20 cellular contexts compared by ENCODE assay signal in the genomic region with DNA sequence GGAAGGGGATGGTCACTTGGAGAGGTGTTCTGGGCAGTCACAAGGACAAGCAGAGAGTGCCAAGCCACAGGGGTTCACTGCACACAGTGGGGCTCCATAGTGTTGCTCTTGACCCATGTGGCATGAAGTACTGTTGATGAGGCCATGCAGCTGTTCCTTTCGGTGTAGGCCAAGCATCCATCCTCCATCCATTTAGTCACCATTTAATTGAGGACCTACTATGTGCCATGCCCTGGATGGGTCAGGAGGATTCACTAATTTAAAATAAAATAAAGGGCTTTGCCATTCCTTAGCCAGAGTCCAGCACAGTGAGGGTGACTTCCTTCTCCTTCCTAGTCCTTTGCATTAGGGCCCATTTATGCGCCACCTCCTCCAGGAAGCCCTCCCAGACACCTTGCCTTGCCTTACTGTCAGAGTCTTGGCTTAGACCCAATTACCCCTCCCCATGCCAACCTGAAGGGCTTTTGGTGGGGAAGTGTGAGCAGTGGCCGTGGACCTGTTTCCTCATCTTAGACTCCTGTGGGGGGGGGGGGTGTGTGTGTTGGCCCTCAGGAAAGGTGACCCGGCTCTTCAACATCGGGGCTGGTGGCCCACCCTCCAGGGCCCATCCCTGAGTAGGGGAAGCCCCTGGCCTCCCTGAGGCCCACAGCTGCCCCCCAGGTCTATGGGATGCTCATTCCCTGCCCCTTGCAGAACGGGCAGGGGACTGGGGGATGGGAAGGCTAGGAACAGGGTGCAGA. TPM values are rescaled to one million over a fixed set of nuclear protein-coding genes. Genes with fewer than 3 reads are reported as not detected.
DNase-seq lines count a peak whose midpoint lies in the region; ATAC-seq lines count a peak whose summit lies in the region.
"Had no signal": no experiment of that assay in that cellular context is flagged by ENCODE, and none has a peak within 500 bp of the region (broad histone marks: within the 10 kb centered on the region; RNA-seq: fewer than 3 reads in every experiment).

No MANE protein-coding gene starts in this region.

- no peaks in the 10 kb centered on the region for H3K27me3 ChIP-seq in CD4-positive, CD25-positive, alpha-beta regulatory T cell (ENCODE audit: control insufficient read depth, insufficient read depth, low read length)
- H3K27me3 ChIP-seq: esophagus squamous epithelium, Peyer's patch, transverse colon had no signal

- no peak overlapping the region for H3K4me3 ChIP-seq in CD4-positive, CD25-positive, alpha-beta regulatory T cell (ENCODE audit: low read depth, low read length)
- H3K4me3 ChIP-seq: esophagus squamous epithelium, lower lobe of right lung, Peyer's patch, smooth muscle cell, transverse colon had no signal

- intact Hi-C loops in activated T-helper 1 cell treated with anti-CD3 and anti-CD28 coated beads, Interleukin-12 subunit alpha, Interleukin-12 subunit beta, Interleukin-2, Interleukin-4 antibody, amounts not matched to agents 30 ng/mL and 10 ng/mL and 1 ng/mL, durations not matched to agents 14 hours and 24 hours and 36 hours (cut with micrococcal nuclease) = loop anchor here (2.0 kb wide), 1 partner anchor 18 kb away; no protein-coding TSS in a partner anchor

- peak overlapping the region; percentile 14 for H3K4me3 Mint-ChIP-seq in T-helper 1 cell treated with Interleukin-12 subunit alpha and Interleukin-12 subunit beta and Interleukin-4 antibody, amounts not matched to agents 30 μg/mL and 1 μg/mL, for 36 hours
- peak overlapping the region in 1 of 4 donors; percentile 56 for H3K4me3 Mint-ChIP-seq in CD4-positive, CD25-positive, alpha-beta regulatory T cell
- H3K4me3 Mint-ChIP-seq in activated T-helper 1 cell treated with anti-CD3 and anti-CD28 coated beads, Interleukin-12 subunit alpha, Interleukin-12 subunit beta, Interleukin-2, Interleukin-4 antibody, amounts not matched to agents 30 ng/mL and 10 ng/mL and 1 ng/mL, durations not matched to agents 14 hours and 24 hours and 36 hours = peak overlapping the region; percentile 69
- peak overlapping the region in 7 of 10 donors; percentile 22 to 59 (median 48) for H3K4me3 Mint-ChIP-seq in naive thymus-derived CD8-positive, alpha-beta T cell

- H3K4me1 Mint-ChIP-seq in T-helper 1 cell treated with Interleukin-12 subunit alpha and Interleukin-12 subunit beta and Interleukin-4 antibody, amounts not matched to agents 30 μg/mL and 1 μg/mL, for 36 hours (ENCODE audit: low read depth) = peaks cover 71% of the 10 kb centered on the region
- peaks cover 4 to 66% (median 27%) of the 10 kb centered on the region in 4 donors for H3K4me1 Mint-ChIP-seq in CD4-positive, CD25-positive, alpha-beta regulatory T cell
- H3K4me1 Mint-ChIP-seq in activated T-helper 1 cell treated with anti-CD3 and anti-CD28 coated beads, Interleukin-12 subunit alpha, Interleukin-12 subunit beta, Interleukin-2, Interleukin-4 antibody, amounts not matched to agents 30 ng/mL and 10 ng/mL and 1 ng/mL, durations not matched to agents 14 hours and 24 hours and 36 hours (ENCODE audit: low read depth) = peaks cover 82% of the 10 kb centered on the region
- peaks cover 37 to 89% (median 81%) of the 10 kb centered on the region in 4 donors for H3K4me1 Mint-ChIP-seq in naive thymus-derived CD8-positive, alpha-beta T cell

- peaks cover 36% of the 10 kb centered on the region for H3K4me1 ChIP-seq in CD4-positive, CD25-positive, alpha-beta regulatory T cell (ENCODE audit: control insufficient read depth, insufficient read depth, low read length, poor library complexity, severe bottlenecking)

- no peaks in the 10 kb centered on the region for H3K27me3 Mint-ChIP-seq in T-helper 1 cell treated with Interleukin-12 subunit alpha and Interleukin-12 subunit beta and Interleukin-4 antibody, amounts not matched to agents 30 μg/mL and 1 μg/mL, for 36 hours (ENCODE audit: low read depth)
- H3K27me3 Mint-ChIP-seq in CD4-positive, CD25-positive, alpha-beta regulatory T cell = no peaks in the 10 kb centered on the region
- no peaks in the 10 kb centered on the region for H3K27me3 Mint-ChIP-seq in activated T-helper 1 cell treated with anti-CD3 and anti-CD28 coated beads, Interleukin-12 subunit alpha, Interleukin-12 subunit beta, Interleukin-2, Interleukin-4 antibody, amounts not matched to agents 30 ng/mL and 10 ng/mL and 1 ng/mL, durations not matched to agents 14 hours and 24 hours and 36 hours (ENCODE audit: insufficient read depth)
- H3K27me3 Mint-ChIP-seq in naive thymus-derived CD8-positive, alpha-beta T cell = no peaks in the 10 kb centered on the region

- H3K36me3 Mint-ChIP-seq in T-helper 1 cell treated with Interleukin-12 subunit alpha and Interleukin-12 subunit beta and Interleukin-4 antibody, amounts not matched to agents 30 μg/mL and 1 μg/mL, for 36 hours (ENCODE audit: low read depth) = peaks cover 44% of the 10 kb centered on the region
- peaks cover 4% of the 10 kb centered on the region for H3K36me3 Mint-ChIP-seq in CD4-positive, CD25-positive, alpha-beta regulatory T cell
- H3K36me3 Mint-ChIP-seq in activated T-helper 1 cell treated with anti-CD3 and anti-CD28 coated beads, Interleukin-12 subunit alpha, Interleukin-12 subunit beta, Interleukin-2, Interleukin-4 antibody, amounts not matched to agents 30 ng/mL and 10 ng/mL and 1 ng/mL, durations not matched to agents 14 hours and 24 hours and 36 hours (ENCODE audit: low read depth) = peaks cover 54% of the 10 kb centered on the region
- H3K36me3 Mint-ChIP-seq in naive thymus-derived CD8-positive, alpha-beta T cell = peaks cover 0 to 28% (median 0%) of the 10 kb centered on the region in 3 donors

- H3K9me3 Mint-ChIP-seq in T-helper 1 cell treated with Interleukin-12 subunit alpha and Interleukin-12 subunit beta and Interleukin-4 antibody, amounts not matched to agents 30 μg/mL and 1 μg/mL, for 36 hours = no peaks in the 10 kb centered on the region
- no peaks in the 10 kb centered on the region for H3K9me3 Mint-ChIP-seq in CD4-positive, CD25-positive, alpha-beta regulatory T cell
- H3K9me3 Mint-ChIP-seq in activated T-helper 1 cell treated with anti-CD3 and anti-CD28 coated beads, Interleukin-12 subunit alpha, Interleukin-12 subunit beta, Interleukin-2, Interleukin-4 antibody, amounts not matched to agents 30 ng/mL and 10 ng/mL and 1 ng/mL, durations not matched to agents 14 hours and 24 hours and 36 hours = no peaks in the 10 kb centered on the region
- H3K9me3 Mint-ChIP-seq in naive thymus-derived CD8-positive, alpha-beta T cell = no peaks in the 10 kb centered on the region

- POLR2A ChIA-PET in naive thymus-derived CD8-positive, alpha-beta T cell (lab: Charles Lee) = interaction anchor here (1.2 to 6.7 kb wide), 2 partner anchors 10 to 24 kb away, joined by 4 to 72 read pairs; partner anchors contain the start of gene PSTPIP1

- no peak for ATAC-seq in CD4-positive, CD25-positive, alpha-beta regulatory T cell (ENCODE audit: low read depth in 2 of 2)
- no peak for ATAC-seq in naive thymus-derived CD8-positive, alpha-beta T cell
- ATAC-seq in GM21576 (IDR thresholded peaks at IDR 0.05; ENCODE audit: unreplicated experiment) = no peak
- ATAC-seq: lower lobe of right lung had no signal

- H3K27ac Mint-ChIP-seq in T-helper 1 cell treated with Interleukin-12 subunit alpha and Interleukin-12 subunit beta and Interleukin-4 antibody, amounts not matched to agents 30 μg/mL and 1 μg/mL, for 36 hours = peak overlapping the region; percentile 93
- H3K27ac Mint-ChIP-seq in CD4-positive, CD25-positive, alpha-beta regulatory T cell = peak overlapping the region in 2 of 3 donors; percentile 46 to 68
- H3K27ac Mint-ChIP-seq in activated T-helper 1 cell treated with anti-CD3 and anti-CD28 coated beads, Interleukin-12 subunit alpha, Interleukin-12 subunit beta, Interleukin-2, Interleukin-4 antibody, amounts not matched to agents 30 ng/mL and 10 ng/mL and 1 ng/mL, durations not matched to agents 14 hours and 24 hours and 36 hours = peak overlapping the region; percentile 98
- H3K27ac Mint-ChIP-seq in naive thymus-derived CD8-positive, alpha-beta T cell = peak overlapping the region in 9 of 10 donors; percentile 90 to 99 (median 97)

- DNase-seq in T-helper 1 cell = no peak
- no peak for DNase-seq in CD4-positive, CD25-positive, alpha-beta regulatory T cell
- DNase-seq in activated T-helper 1 cell treated with anti-CD3 and anti-CD28 coated beads, Interleukin-12 subunit alpha, Interleukin-12 subunit beta, Interleukin-2, Interleukin-4 antibody, amounts not matched to agents 30 ng/mL and 10 ng/mL and 1 ng/mL, durations not matched to agents 14 hours and 24 hours and 36 hours (ENCODE audit: low spot score) = no peak
- peak in 2 of 10 donors; percentile 2 to 30 for DNase-seq in naive thymus-derived CD8-positive, alpha-beta T cell
- no peak for DNase-seq in putamen (ENCODE audit: low spot score)
- no peak for DNase-seq in activated CD4-positive, CD25-positive, alpha-beta regulatory T cell (lab: John Stamatoyannopoulos, UW)
- DNase-seq: 8988T, esophagus squamous epithelium, H7, NCI-H1092 treated with DMSO at 0.1 percent for 48 hours, NCI-H748 treated with DMSO at 0.1 percent for 48 hours, Peyer's patch, transverse colon had no signal

- H3K27ac ChIP-seq in CD4-positive, CD25-positive, alpha-beta regulatory T cell (ENCODE audit: insufficient read depth, low read length, poor library complexity, severe bottlenecking) = peak overlapping the region; percentile 6
- H3K27ac ChIP-seq: KMS-11, transverse colon had no signal

- H3K36me3 ChIP-seq in CD4-positive, CD25-positive, alpha-beta regulatory T cell (ENCODE audit: control insufficient read depth, insufficient read depth, low read length) = peaks cover 46% of the 10 kb centered on the region
- H3K36me3 ChIP-seq: esophagus squamous epithelium, lower lobe of right lung, Peyer's patch, transverse colon had no signal

- H3K9me3 ChIP-seq in CD4-positive, CD25-positive, alpha-beta regulatory T cell (ENCODE audit: control insufficient read depth in 2 of 2, low read length in 2 of 2) = no peaks in the 10 kb centered on the region
- H3K9me3 ChIP-seq: esophagus squamous epithelium, lower lobe of right lung, Peyer's patch, transverse colon had no signal

RNA-seq across cellular contexts. Expression of gene PSTPIP1, which starts 25.6 kb away (rescaled TPM):
- total RNA-seq in CD4-positive, CD25-positive, alpha-beta regulatory T cell = 169 TPM
- polyA plus RNA-seq in CD4-positive, CD25-positive, alpha-beta regulatory T cell = 10 to 100 TPM; 41.3 to 69.2 (median 45.7) TPM
- 218 and 226 TPM in 2 replicates for total RNA-seq in activated T-helper 1 cell treated with anti-CD3 and anti-CD28 coated beads, Interleukin-12 subunit alpha, Interleukin-12 subunit beta, Interleukin-2, Interleukin-4 antibody, amounts not matched to agents 30 ng/mL and 10 ng/mL and 1 ng/mL, durations not matched to agents 14 hours and 24 hours and 36 hours
- total RNA-seq in naive thymus-derived CD8-positive, alpha-beta T cell = 100 to 1,000 TPM; 118 to 124 TPM
- 10 to 100 TPM; 34.0 to 50.6 (median 41.8) TPM for polyA plus RNA-seq in naive thymus-derived CD8-positive, alpha-beta T cell
- total RNA-seq: glomerular endothelial cell, myocyte, smooth muscle cell had no signal

RNA-seq across cellular contexts. Expression of gene TSPAN3, which starts 50.4 kb away (rescaled TPM):
- total RNA-seq in CD4-positive, CD25-positive, alpha-beta regulatory T cell = 5.4 TPM
- 10 to 100 TPM; 19.2 to 31.0 (median 27.2) TPM for polyA plus RNA-seq in CD4-positive, CD25-positive, alpha-beta regulatory T cell
- total RNA-seq in activated T-helper 1 cell treated with anti-CD3 and anti-CD28 coated beads, Interleukin-12 subunit alpha, Interleukin-12 subunit beta, Interleukin-2, Interleukin-4 antibody, amounts not matched to agents 30 ng/mL and 10 ng/mL and 1 ng/mL, durations not matched to agents 14 hours and 24 hours and 36 hours = 41.5 and 41.6 TPM in 2 replicates
- total RNA-seq in naive thymus-derived CD8-positive, alpha-beta T cell = 10 to 100 TPM; 36.6 to 36.8 TPM
- 100 to 1,000 TPM in 2 of 3 donors, 10 to 100 TPM in 1; 87.9 to 120 (median 115) TPM for polyA plus RNA-seq in naive thymus-derived CD8-positive, alpha-beta T cell
